Comparison of ENCODE assay signal across 7 cellular contexts in genomic region chr18:55421612-55422381, GRCh38.
DNase-seq lines count a peak whose midpoint lies in the region; ATAC-seq and TF ChIP-seq lines count a peak whose summit lies in the region.

No MANE protein-coding gene starts in this region.

- intact Hi-C loops in lower lobe of right lung (cut with DNase I): no loop called here

- no peaks in the 10 kb centered on the region for H3K36me3 ChIP-seq in lower lobe of right lung

- H3K9me3 ChIP-seq in lower lobe of right lung: no peaks in the 10 kb centered on the region

- no peaks in the 10 kb centered on the region for H3K27me3 Mint-ChIP-seq in type B pancreatic cell

- DNase-seq in NCI-H1048 (lab: John Stamatoyannopoulos, UW): peak; percentile 16
- peak in 8 of 61 donors; percentile 13 to 68 (median 26) for DNase-seq in caudate nucleus (lab: John Stamatoyannopoulos, UW)
- no peak for DNase-seq in lower lobe of right lung
- no peak for DNase-seq in type B pancreatic cell (ENCODE audit: extremely low spot score, unreplicated experiment)
- DNase-seq in AML-193 (lab: John Stamatoyannopoulos, UW): no peak
- DNase-seq in H4 (ENCODE audit: low spot score): no peak
- DNase-seq in SKM-1 (lab: John Stamatoyannopoulos, UW; ENCODE audit: unreplicated experiment): no peak

- peak overlapping the region; percentile 69 for H3K4me3 Mint-ChIP-seq in type B pancreatic cell

- peaks cover 20% of the 10 kb centered on the region for H3K4me1 ChIP-seq in lower lobe of right lung

- H3K36me3 Mint-ChIP-seq in type B pancreatic cell: no peaks in the 10 kb centered on the region

- no peaks in the 10 kb centered on the region for H3K9me3 Mint-ChIP-seq in type B pancreatic cell

- peak overlapping the region; percentile 32 for H3K4me3 ChIP-seq in lower lobe of right lung

- TF ChIP-seq CTCF in lower lobe of right lung (IDR thresholded peaks at IDR 0.05) (no peak), type B pancreatic cell (conservative IDR thresholded peaks at IDR 0.05) (no peak)

- no peak for ATAC-seq in lower lobe of right lung

- H3K27me3 ChIP-seq in lower lobe of right lung (ENCODE audit: low read depth): no peaks in the 10 kb centered on the region

- peaks cover 46% of the 10 kb centered on the region for H3K4me1 Mint-ChIP-seq in type B pancreatic cell (ENCODE audit: unreplicated experiment)

- peak overlapping the region; percentile 93 for H3K27ac ChIP-seq in caudate nucleus (ENCODE audit: low read depth, low read length)
- peak overlapping the region; percentile 66 for H3K27ac ChIP-seq in lower lobe of right lung

- no peak overlapping the region for H3K27ac Mint-ChIP-seq in type B pancreatic cell
